ENCODE assay signal across 15 cellular contexts in the genomic region with DNA sequence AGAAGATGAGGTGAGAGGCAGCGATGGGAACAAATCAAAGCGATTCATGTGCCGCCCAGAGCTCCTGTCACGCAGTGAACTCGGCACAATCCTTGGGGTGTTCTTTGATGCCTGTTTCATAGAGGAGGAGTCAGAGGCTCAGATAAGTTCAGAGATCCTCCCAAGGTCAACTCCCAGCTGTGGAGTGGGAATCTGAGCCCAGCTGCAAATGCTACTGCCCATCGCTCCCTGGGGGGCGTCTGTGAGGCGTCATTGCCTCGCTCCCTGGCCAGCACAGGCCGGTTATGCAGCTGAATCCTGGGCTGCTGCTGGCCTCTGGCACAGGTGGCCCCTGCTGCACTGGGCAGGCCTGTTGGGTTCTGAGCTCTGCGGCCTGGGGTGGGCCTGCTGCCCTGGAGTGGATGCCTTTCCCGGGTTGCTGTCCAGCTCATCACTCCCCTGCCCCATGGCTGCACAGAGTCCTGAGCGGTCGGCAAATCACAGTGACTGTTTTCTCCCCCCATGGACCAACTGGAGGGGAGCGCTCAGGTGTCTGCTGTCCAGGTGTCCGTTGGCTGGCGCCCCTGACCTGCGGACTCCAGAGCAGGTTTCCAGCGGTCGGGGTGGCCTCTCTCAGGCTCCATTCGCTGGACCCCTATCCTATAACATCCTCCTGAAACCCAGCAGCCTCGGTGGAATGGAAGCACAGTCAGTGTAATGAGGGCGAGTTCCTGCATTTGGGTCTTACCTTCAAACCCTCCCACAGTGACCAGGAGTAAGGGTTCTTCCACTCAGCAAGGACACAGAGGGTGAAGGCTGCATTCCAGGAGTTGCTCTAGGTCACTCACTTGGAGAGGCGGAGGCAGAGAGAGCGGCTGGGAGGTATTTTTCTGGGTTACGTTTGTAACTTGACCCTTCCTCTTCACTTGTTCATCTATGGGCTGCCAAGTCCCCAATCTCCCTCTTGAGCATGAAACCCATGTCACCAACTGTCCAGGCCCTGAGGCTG.
"Had no signal": no experiment of that assay in that cellular context is flagged by ENCODE, and none has a peak within 500 bp of the region (broad histone marks: within the 10 kb centered on the region; RNA-seq: fewer than 3 reads in every experiment).

No MANE protein-coding gene starts in this region.

- H3K36me3 ChIP-seq: left lung, pancreas, tibial nerve had no signal

- ATAC-seq: activated naive CD8-positive, alpha-beta T cell treated with anti-CD3 and anti-CD28 coated beads, Interleukin-2, amount 50 U/mL, for 24 hours; left lung; pancreas; stimulated activated memory B cell treated with anti-CD40 and anti-IgM and Interleukin-4, amounts not matched to agents 10 μg/mL and 1 μg/mL and 100 μg/mL, for 72 hours had no signal

- H3K27ac ChIP-seq: epithelial cell of prostate, left lung, pancreas, tibial nerve had no signal

- H3K9me3 ChIP-seq: left lung, pancreas, tibial nerve had no signal

- H3K4me1 ChIP-seq: pancreas had no signal

- DNase-seq: activated CD4-positive, alpha-beta T cell treated with anti-CD3 and anti-CD28 coated beads for 1 hour; activated CD4-positive, alpha-beta T cell treated with anti-CD3 and anti-CD28 coated beads, Interleukin-2, amount 50 U/mL, for 48 hours; activated naive CD4-positive, alpha-beta T cell; activated naive CD8-positive, alpha-beta T cell treated with anti-CD3 and anti-CD28 coated beads, Interleukin-2, amount 50 U/mL, for 24 hours; central memory CD4-positive, alpha-beta T cell; effector memory CD4-positive, alpha-beta T cell; left lung; mesenchymal stem cell; pancreas; T-helper 9 cell had no signal

- FAIRE-seq: astrocyte, pancreas had no signal

- H3K4me3 ChIP-seq: left lung, pancreas, smooth muscle cell, tibial nerve had no signal

- H3K4me2 ChIP-seq: smooth muscle cell had no signal
